8 cellular contexts compared by ENCODE assay signal in the genomic region with DNA sequence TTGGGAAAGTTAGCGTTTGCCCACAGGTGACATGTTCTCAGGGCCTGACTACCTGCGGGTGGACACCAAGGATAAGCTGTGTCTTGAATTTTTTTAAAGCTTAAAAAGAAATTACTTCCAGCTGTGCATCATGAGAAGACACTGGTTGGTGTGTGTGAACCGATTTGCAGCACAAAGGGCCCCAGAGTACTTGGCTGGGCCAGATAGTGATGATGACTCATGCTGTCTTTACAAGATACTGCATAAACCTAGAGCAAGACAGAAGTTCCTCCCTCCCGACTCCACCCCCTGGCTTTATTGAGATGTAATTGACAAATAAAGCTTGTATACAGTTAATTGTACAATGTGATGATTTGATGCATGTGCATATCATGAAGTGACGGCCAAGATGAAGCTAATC.
DNase-seq lines count a peak whose midpoint lies in the region; ATAC-seq lines count a peak whose summit lies in the region.

No MANE protein-coding gene starts in this region.

- peak overlapping the region; percentile 94 for H4K91ac ChIP-seq in trophoblast cell (ENCODE audit: low read depth, low read length)

- H3F3A ChIP-seq in GM23248 (ENCODE audit: insufficient read depth): peaks cover 43% of the 10 kb centered on the region

- H3K14ac ChIP-seq in trophoblast cell (ENCODE audit: low read length): peak overlapping the region; percentile 82

- H3K4me1 ChIP-seq in GM23248 (ENCODE audit: insufficient read depth) (peaks cover 55% of the 10 kb centered on the region), trophoblast cell (ENCODE audit: control insufficient read depth in 1 of 2, insufficient read depth in 2 of 2, low read length in 2 of 2) (peaks cover 29 to 37% of the 10 kb centered on the region in 2 experiments)

- peak overlapping the region; percentile 80 for H4K8ac ChIP-seq in trophoblast cell (ENCODE audit: low read depth, low read length)

- no peak overlapping the region for H3K23ac ChIP-seq in trophoblast cell (ENCODE audit: low read length)

- peak overlapping the region; percentile 73 for H3K18ac ChIP-seq in trophoblast cell (ENCODE audit: low read length)

- H3K36me3 ChIP-seq in GM23248 (ENCODE audit: low read depth) (no peaks in the 10 kb centered on the region), trophoblast cell (ENCODE audit: control insufficient read depth in 1 of 2, insufficient read depth in 2 of 2, low read length in 2 of 2) (no peaks in the 10 kb centered on the region)

- DNase-seq in GM23248 (peak; percentile 96), RPMI7951 (ENCODE audit: low read depth) (peak; percentile 91), fibroblast of peridontal ligament (ENCODE audit: extremely low read depth) (peak; percentile 93), trophoblast cell (no peak), NCI-H2196 treated with DMSO at 0.1 percent for 48 hours (lab: John Stamatoyannopoulos, UW; ENCODE audit: unreplicated experiment) (no peak)
- DNase-seq in activated T-cell treated with anti-CD3 and anti-CD28 coated beads, Interleukin-2, amount 50 U/mL, for 48 hours: no peak
- no peak for DNase-seq in activated effector memory CD4-positive, alpha-beta T cell treated with anti-CD3 and anti-CD28 coated beads, Interleukin-2, amount 50 U/mL, for 16 hours

- peaks cover 42% of the 10 kb centered on the region for H3K79me1 ChIP-seq in trophoblast cell (ENCODE audit: low read length)

- peak overlapping the region; percentile 37 for H3K4me2 ChIP-seq in GM23248 (ENCODE audit: unreplicated experiment)
- no peak overlapping the region for H3K4me2 ChIP-seq in trophoblast cell (ENCODE audit: low read length)

- H4K20me1 ChIP-seq in GM23248 (ENCODE audit: insufficient read depth): no peaks in the 10 kb centered on the region

- H3K27ac ChIP-seq in GM23248 (peak overlapping the region; percentile 66), trophoblast cell (ENCODE audit: low read depth, low read length) (peak overlapping the region; percentile 94)

- no peak overlapping the region for H2AFZ ChIP-seq in GM23248
- H2AFZ ChIP-seq in trophoblast cell (ENCODE audit: insufficient read depth, low read length, poor library complexity): no peak overlapping the region

- H3K4ac ChIP-seq in trophoblast cell (ENCODE audit: low read depth, low read length): peak overlapping the region; percentile 44

- ATAC-seq in GM19035 (IDR thresholded peaks at IDR 0.05; ENCODE audit: unreplicated experiment): no peak

- H2AK5ac ChIP-seq in trophoblast cell (ENCODE audit: low read length): peak overlapping the region; percentile 51

- H3K4me3 ChIP-seq in GM23248: no peak overlapping the region
- no peak overlapping the region for H3K4me3 ChIP-seq in trophoblast cell (ENCODE audit: low read depth, low read length)

- WGBS in GM23248 (ENCODE audit: low coverage in 1 of 2, low lambda C conversion rate in 2 of 2, missing lambda C conversion rate in 2 of 2), 2 experiments: 18 to 19% methylated on average over 5 of the region's 5 CpGs
- WGBS in trophoblast cell (ENCODE audit: extremely low coverage, insufficient coverage, insufficient read length): no CpG with 5 or more reads among the region's 5 CpGs

- H3K9me3 ChIP-seq in GM23248 (ENCODE audit: low read depth): no peaks in the 10 kb centered on the region
- peaks cover 4% of the 10 kb centered on the region for H3K9me3 ChIP-seq in trophoblast cell (ENCODE audit: insufficient read depth, low read depth, low read length)

- H3K27me3 ChIP-seq in GM23248 (replicated peaks; ENCODE audit: insufficient read depth) (no peaks in the 10 kb centered on the region), trophoblast cell (ENCODE audit: insufficient read depth, low read length) (no peaks in the 10 kb centered on the region)

- H2BK5ac ChIP-seq in trophoblast cell (ENCODE audit: low read depth, low read length, poor library complexity): peak overlapping the region; percentile 84

- H2BK120ac ChIP-seq in trophoblast cell (ENCODE audit: insufficient read depth, low read length, poor library complexity): peak overlapping the region; percentile 75

- H3K79me2 ChIP-seq in GM23248 (ENCODE audit: insufficient read depth) (no peaks in the 10 kb centered on the region), trophoblast cell (ENCODE audit: control insufficient read depth, insufficient read depth, low read length, poor library complexity) (no peaks in the 10 kb centered on the region)

- H3K9me2 ChIP-seq in GM23248 (ENCODE audit: insufficient read depth): no peaks in the 10 kb centered on the region

- H2BK12ac ChIP-seq in trophoblast cell (ENCODE audit: low read length): peak overlapping the region; percentile 80

- in situ Hi-C loops in GM23248 (cut with MboI): loop anchor here (10.0 kb wide), 1 partner anchor 247 kb away; the partner anchor contains the start of gene S1PR3

- H3K9ac ChIP-seq in GM23248 (peak overlapping the region; percentile 61; the same call in 1 of the 2 replicates), trophoblast cell (ENCODE audit: low read length) (peak overlapping the region; percentile 41)

- peak overlapping the region; percentile 8 for H4K12ac ChIP-seq in trophoblast cell (ENCODE audit: low read depth, low read length)

Comparison
In these comparisons a context has a peak if more than half of its experiments do, and no peak if none do; other contexts are left out.
1. DNase-seq: peak in GM23248 (single experiment), RPMI7951 (single experiment) and fibroblast of peridontal ligament (single experiment); none in trophoblast cell (0 of 2), activated T-cell treated with anti-CD3 and anti-CD28 coated beads, Interleukin-2, amount 50 U/mL, for 48 hours (0 of 2), NCI-H2196 treated with DMSO at 0.1 percent for 48 hours (single experiment) and activated effector memory CD4-positive, alpha-beta T cell treated with anti-CD3 and anti-CD28 coated beads, Interleukin-2, amount 50 U/mL, for 16 hours (single experiment).